In genomic region chr15:98728107-98728810, GRCh38 we compare ENCODE assay signal across 12 cellular contexts.
A peak's percentile ranks its signal among the peaks of the same experiment; 100 is the strongest.
DNase-seq lines count a peak whose midpoint lies in the region; FAIRE-seq and TF ChIP-seq lines count a peak whose summit lies in the region.
"Had no signal": no experiment of that assay in that cellular context is flagged by ENCODE, and none has a peak within 500 bp of the region (broad histone marks: within the 10 kb centered on the region; RNA-seq: fewer than 3 reads in every experiment).

No MANE protein-coding gene starts in this region.

- H3K27me3 ChIP-seq in mammary epithelial cell (ENCODE audit: insufficient read depth, low read length): no peaks in the 10 kb centered on the region

- no peaks in the 10 kb centered on the region for H3K36me3 ChIP-seq in mammary epithelial cell (ENCODE audit: insufficient read depth, low read length)

- no peak overlapping the region for H2AFZ ChIP-seq in mammary epithelial cell (ENCODE audit: low read depth, low read length)

- TSS peak; percentile 31 for BruUV-seq in mammary epithelial cell (replicated peaks; lab: Mats Ljungman, UMichigan)

- H4K20me1 ChIP-seq in mammary epithelial cell (ENCODE audit: insufficient read depth, low read length): no peaks in the 10 kb centered on the region

- peaks cover 85% of the 10 kb centered on the region for H3K79me2 ChIP-seq in mammary epithelial cell (ENCODE audit: insufficient read depth, low read length)

- no peak for TF ChIP-seq POLR2A in GM12892 (IDR thresholded peaks at IDR 0.05; ENCODE audit: low read depth, low read length)

- H3K27ac ChIP-seq in mammary epithelial cell (ENCODE audit: insufficient read depth, low read depth, low read length): peak overlapping the region; percentile 98
- peak overlapping the region; percentile 22 for H3K27ac ChIP-seq in temporal lobe (ENCODE audit: low read depth, low read length)

- DNase-seq in HFFc6 (no peak), mammary epithelial cell (no peak), medulla oblongata (ENCODE audit: extremely low spot score) (peak; percentile 24), CD1c-positive myeloid dendritic cell (ENCODE audit: extremely low spot score) (no peak), DMS53 (lab: John Stamatoyannopoulos, UW) (no peak), GM12892 (ENCODE audit: insufficient read length) (no peak), posterior vena cava (ENCODE audit: low spot score) (no peak)
- DNase-seq: DMS153, NCI-H187 treated with DMSO at 0.1 percent for 48 hours, T-helper 1 cell had no signal

- WGBS in mammary epithelial cell (ENCODE audit: low coverage, missing lambda C conversion rate): 70% methylated on average over 7 of the region's 12 CpGs

- H3K4me1 Mint-ChIP-seq in HFFc6 (ENCODE audit: low read depth): peaks cover 70% of the 10 kb centered on the region

- peaks cover 39% of the 10 kb centered on the region for H3K4me1 ChIP-seq in mammary epithelial cell (ENCODE audit: insufficient read depth, low read length)

- intact Hi-C loops in mammary epithelial cell (cut with micrococcal nuclease): loop anchor here (5.0 kb wide), 1 partner anchor 46 kb away; no protein-coding TSS in a partner anchor
- intact Hi-C loops in posterior vena cava (cut with DNase I): loop anchor here in 1 of 2 donors (10.0 kb wide), 1 partner anchor 73 kb away; no protein-coding TSS in a partner anchor

- in situ Hi-C loops in mammary epithelial cell (cut with MboI; ENCODE audit: low sequenced_read_pairs in 2 of 2): no loop called here

- CTCF ChIA-PET in mammary epithelial cell (lab: Charles Lee; ENCODE audit: low non-redundant PET): interaction anchor here (0.9 kb wide), 1 partner anchor 9 kb away, joined by 3 read pairs; no protein-coding TSS in a partner anchor

- FAIRE-seq in GM12892 (lab: Jason Lieb, UNC): no peak
- FAIRE-seq: colon had no signal

- peak overlapping the region; percentile 86 for H3K4me3 Mint-ChIP-seq in HFFc6

- peaks cover 20% of the 10 kb centered on the region; the same call in 1 of the 2 replicates for H3K36me3 Mint-ChIP-seq in HFFc6 (ENCODE audit: low read depth)

- H3K9me3 ChIP-seq in mammary epithelial cell (replicated peaks; ENCODE audit: insufficient read depth, low read length): no peaks in the 10 kb centered on the region

- TF ChIP-seq CTCF in HFFc6 (IDR thresholded peaks at IDR 0.05) (no peak), mammary epithelial cell (conservative IDR thresholded peaks at IDR 0.05 in 1 of 2, IDR thresholded peaks at IDR 0.05 in 1 of 2; ENCODE audit: extremely low read depth in 1 of 2, insufficient read depth in 1 of 2, low read depth in 1 of 2, low read length in 2 of 2) (no peak)

- dilution Hi-C loops in mammary epithelial cell (cut with HindIII; ENCODE audit: low sequenced_read_pairs): no loop called here

- peak overlapping the region; percentile 99 for H3K27ac Mint-ChIP-seq in HFFc6

- no peaks in the 10 kb centered on the region for H3K9me3 Mint-ChIP-seq in HFFc6

- no peak overlapping the region for H3K4me3 ChIP-seq in mammary epithelial cell (replicated peaks in 1 of 3; ENCODE audit: insufficient read depth in 1 of 3, low read depth in 2 of 3, low read length in 3 of 3)

- peaks cover 5% of the 10 kb centered on the region; the same call in 1 of the 2 replicates for H3K27me3 Mint-ChIP-seq in HFFc6 (ENCODE audit: insufficient read depth)

- peak overlapping the region; percentile 75 for H3K9ac ChIP-seq in mammary epithelial cell (ENCODE audit: insufficient read depth, low read length)

- H3K4me2 ChIP-seq in mammary epithelial cell (ENCODE audit: insufficient read depth, low read depth, low read length): peak overlapping the region; percentile 79
